1 cellular context compared by ENCODE assay signal in the genomic region with DNA sequence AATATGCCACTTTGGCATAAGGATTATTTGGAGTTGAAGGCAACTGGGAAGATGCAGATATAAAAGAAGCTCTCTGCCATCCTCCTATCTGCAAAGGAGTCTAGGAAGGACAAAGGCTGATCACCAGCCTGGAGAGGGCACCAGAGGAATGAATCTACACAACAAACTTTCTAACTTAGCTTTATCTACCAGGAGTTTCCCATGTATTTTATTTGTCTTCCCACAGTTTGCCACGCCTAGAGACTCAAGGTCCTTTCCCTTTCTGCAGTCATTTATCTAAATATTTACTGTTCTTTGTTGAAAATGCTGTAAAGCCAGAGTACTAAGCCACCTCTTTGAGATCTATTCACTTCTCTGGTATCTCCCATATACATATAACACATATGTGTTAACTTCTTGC.
TF ChIP-seq lines count a peak whose summit lies in the region.

No MANE protein-coding gene starts in this region.

TF ChIP-seq in HepG2, 621 proteins besides CTCF, POLR2A, EP300 and RAD21 (continued from another document and continues in another):
- TF ChIP-seq, protein P1, sequence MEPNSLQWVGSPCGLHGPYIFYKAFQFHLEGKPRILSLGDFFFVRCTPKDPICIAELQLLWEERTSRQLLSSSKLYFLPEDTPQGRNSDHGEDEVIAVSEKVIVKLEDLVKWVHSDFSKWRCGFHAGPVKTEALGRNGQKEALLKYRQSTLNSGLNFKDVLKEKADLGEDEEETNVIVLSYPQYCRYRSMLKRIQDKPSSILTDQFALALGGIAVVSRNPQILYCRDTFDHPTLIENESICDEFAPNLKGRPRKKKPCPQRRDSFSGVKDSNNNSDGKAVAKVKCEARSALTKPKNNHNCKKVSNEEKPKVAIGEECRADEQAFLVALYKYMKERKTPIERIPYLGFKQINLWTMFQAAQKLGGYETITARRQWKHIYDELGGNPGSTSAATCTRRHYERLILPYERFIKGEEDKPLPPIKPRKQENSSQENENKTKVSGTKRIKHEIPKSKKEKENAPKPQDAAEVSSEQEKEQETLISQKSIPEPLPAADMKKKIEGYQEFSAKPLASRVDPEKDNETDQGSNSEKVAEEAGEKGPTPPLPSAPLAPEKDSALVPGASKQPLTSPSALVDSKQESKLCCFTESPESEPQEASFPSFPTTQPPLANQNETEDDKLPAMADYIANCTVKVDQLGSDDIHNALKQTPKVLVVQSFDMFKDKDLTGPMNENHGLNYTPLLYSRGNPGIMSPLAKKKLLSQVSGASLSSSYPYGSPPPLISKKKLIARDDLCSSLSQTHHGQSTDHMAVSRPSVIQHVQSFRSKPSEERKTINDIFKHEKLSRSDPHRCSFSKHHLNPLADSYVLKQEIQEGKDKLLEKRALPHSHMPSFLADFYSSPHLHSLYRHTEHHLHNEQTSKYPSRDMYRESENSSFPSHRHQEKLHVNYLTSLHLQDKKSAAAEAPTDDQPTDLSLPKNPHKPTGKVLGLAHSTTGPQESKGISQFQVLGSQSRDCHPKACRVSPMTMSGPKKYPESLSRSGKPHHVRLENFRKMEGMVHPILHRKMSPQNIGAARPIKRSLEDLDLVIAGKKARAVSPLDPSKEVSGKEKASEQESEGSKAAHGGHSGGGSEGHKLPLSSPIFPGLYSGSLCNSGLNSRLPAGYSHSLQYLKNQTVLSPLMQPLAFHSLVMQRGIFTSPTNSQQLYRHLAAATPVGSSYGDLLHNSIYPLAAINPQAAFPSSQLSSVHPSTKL (CRISPR knock-in tag; IDR thresholded peaks at IDR 0.05) = peak; percentile 38; the same call in 1 of the 2 replicates
- peak; percentile 50; the same call in 1 of the 2 replicates for TF ChIP-seq SOX5 (CRISPR knock-in tag; IDR thresholded peaks at IDR 0.05; ENCODE audit: borderline replicate concordance)
- no peak for TF ChIP-seq ZNF282 (IDR thresholded peaks at IDR 0.05; ENCODE audit: partially characterized antibody)
- no peak for TF ChIP-seq GPN1 (CRISPR knock-in tag; IDR thresholded peaks at IDR 0.05; ENCODE audit: borderline replicate concordance)
- 0 out of 2 replicates have a peak, but pooled peaks have one; percentile 34 for TF ChIP-seq ELF3 (CRISPR knock-in tag; IDR thresholded peaks at IDR 0.05)
- TF ChIP-seq NBN (conservative IDR thresholded peaks at IDR 0.05) = no peak
- no peak for TF ChIP-seq TEAD3 (CRISPR knock-in tag; optimal IDR thresholded peaks at IDR 0.05; ENCODE audit: borderline replicate concordance)
- 0 out of 2 replicates have a peak, but pooled peaks have one; percentile 15 for TF ChIP-seq HDAC2 (CRISPR knock-in tag; IDR thresholded peaks at IDR 0.05)
- 0 out of 2 replicates have a peak, but pooled peaks have one; percentile 33 for TF ChIP-seq BCL6 (CRISPR knock-in tag; IDR thresholded peaks at IDR 0.05)
- no peak for TF ChIP-seq ZMYM3 (CRISPR knock-in tag; IDR thresholded peaks at IDR 0.05)
- no peak for TF ChIP-seq SIX1 (CRISPR knock-in tag; IDR thresholded peaks at IDR 0.05; ENCODE audit: borderline replicate concordance)
- TF ChIP-seq SP5 (CRISPR knock-in tag; IDR thresholded peaks at IDR 0.05; ENCODE audit: borderline replicate concordance, low read depth) = peak; percentile 56
- TF ChIP-seq ZFP37 (CRISPR knock-in tag; IDR thresholded peaks at IDR 0.05; ENCODE audit: borderline replicate concordance) = no peak
- peak; percentile 18; the same call in 1 of the 2 replicates for TF ChIP-seq MEF2D (CRISPR knock-in tag; IDR thresholded peaks at IDR 0.05)
- TF ChIP-seq RXRB (CRISPR knock-in tag; IDR thresholded peaks at IDR 0.05; ENCODE audit: borderline replicate concordance) = peak; percentile 35; the same call in 1 of the 2 replicates
- no peak for TF ChIP-seq RBAK (CRISPR knock-in tag; IDR thresholded peaks at IDR 0.05)
- TF ChIP-seq, protein P2, sequence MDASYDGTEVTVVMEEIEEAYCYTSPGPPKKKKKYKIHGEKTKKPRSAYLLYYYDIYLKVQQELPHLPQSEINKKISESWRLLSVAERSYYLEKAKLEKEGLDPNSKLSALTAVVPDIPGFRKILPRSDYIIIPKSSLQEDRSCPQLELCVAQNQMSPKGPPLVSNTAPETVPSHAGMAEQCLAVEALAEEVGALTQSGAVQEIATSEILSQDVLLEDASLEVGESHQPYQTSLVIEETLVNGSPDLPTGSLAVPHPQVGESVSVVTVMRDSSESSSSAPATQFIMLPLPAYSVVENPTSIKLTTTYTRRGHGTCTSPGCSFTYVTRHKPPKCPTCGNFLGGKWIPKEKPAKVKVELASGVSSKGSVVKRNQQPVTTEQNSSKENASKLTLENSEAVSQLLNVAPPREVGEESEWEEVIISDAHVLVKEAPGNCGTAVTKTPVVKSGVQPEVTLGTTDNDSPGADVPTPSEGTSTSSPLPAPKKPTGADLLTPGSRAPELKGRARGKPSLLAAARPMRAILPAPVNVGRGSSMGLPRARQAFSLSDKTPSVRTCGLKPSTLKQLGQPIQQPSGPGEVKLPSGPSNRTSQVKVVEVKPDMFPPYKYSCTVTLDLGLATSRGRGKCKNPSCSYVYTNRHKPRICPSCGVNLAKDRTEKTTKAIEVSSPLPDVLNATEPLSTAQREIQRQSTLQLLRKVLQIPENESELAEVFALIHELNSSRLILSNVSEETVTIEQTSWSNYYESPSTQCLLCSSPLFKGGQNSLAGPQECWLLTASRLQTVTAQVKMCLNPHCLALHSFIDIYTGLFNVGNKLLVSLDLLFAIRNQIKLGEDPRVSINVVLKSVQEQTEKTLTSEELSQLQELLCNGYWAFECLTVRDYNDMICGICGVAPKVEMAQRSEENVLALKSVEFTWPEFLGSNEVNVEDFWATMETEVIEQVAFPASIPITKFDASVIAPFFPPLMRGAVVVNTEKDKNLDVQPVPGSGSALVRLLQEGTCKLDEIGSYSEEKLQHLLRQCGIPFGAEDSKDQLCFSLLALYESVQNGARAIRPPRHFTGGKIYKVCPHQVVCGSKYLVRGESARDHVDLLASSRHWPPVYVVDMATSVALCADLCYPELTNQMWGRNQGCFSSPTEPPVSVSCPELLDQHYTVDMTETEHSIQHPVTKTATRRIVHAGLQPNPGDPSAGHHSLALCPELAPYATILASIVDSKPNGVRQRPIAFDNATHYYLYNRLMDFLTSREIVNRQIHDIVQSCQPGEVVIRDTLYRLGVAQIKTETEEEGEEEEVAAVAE (CRISPR knock-in tag; IDR thresholded peaks at IDR 0.05; ENCODE audit: borderline replicate concordance) = no peak
- TF ChIP-seq LCORL (IDR thresholded peaks at IDR 0.05) = no peak
- TF ChIP-seq LCORL (CRISPR knock-in tag; IDR thresholded peaks at IDR 0.05) = 0 out of 2 replicates have a peak, but pooled peaks have one; percentile 17
- no peak for TF ChIP-seq SOX13 (IDR thresholded peaks at IDR 0.05)
- TF ChIP-seq SOX13 (CRISPR knock-in tag; conservative IDR thresholded peaks at IDR 0.05 in 1 of 2, IDR thresholded peaks at IDR 0.05 in 1 of 2) = peak in 1 of 2 experiments; percentile 56; a peak in 2 of 4 replicates
- no peak for TF ChIP-seq EHMT2 (IDR thresholded peaks at IDR 0.05; ENCODE audit: borderline replicate concordance, low read depth, low read length)
- TF ChIP-seq, protein P3, sequence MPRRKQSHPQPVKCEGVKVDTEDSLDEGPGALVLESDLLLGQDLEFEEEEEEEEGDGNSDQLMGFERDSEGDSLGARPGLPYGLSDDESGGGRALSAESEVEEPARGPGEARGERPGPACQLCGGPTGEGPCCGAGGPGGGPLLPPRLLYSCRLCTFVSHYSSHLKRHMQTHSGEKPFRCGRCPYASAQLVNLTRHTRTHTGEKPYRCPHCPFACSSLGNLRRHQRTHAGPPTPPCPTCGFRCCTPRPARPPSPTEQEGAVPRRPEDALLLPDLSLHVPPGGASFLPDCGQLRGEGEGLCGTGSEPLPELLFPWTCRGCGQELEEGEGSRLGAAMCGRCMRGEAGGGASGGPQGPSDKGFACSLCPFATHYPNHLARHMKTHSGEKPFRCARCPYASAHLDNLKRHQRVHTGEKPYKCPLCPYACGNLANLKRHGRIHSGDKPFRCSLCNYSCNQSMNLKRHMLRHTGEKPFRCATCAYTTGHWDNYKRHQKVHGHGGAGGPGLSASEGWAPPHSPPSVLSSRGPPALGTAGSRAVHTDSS (CRISPR knock-in tag; conservative IDR thresholded peaks at IDR 0.05) = no peak
- no peak for TF ChIP-seq ATF7-NPFF (CRISPR knock-in tag; IDR thresholded peaks at IDR 0.05; ENCODE audit: low read depth)
- TF ChIP-seq SOX6 (IDR thresholded peaks at IDR 0.05) = no peak
- peak; percentile 52 for TF ChIP-seq SOX6 (CRISPR knock-in tag; IDR thresholded peaks at IDR 0.05)
- TF ChIP-seq, protein P4, sequence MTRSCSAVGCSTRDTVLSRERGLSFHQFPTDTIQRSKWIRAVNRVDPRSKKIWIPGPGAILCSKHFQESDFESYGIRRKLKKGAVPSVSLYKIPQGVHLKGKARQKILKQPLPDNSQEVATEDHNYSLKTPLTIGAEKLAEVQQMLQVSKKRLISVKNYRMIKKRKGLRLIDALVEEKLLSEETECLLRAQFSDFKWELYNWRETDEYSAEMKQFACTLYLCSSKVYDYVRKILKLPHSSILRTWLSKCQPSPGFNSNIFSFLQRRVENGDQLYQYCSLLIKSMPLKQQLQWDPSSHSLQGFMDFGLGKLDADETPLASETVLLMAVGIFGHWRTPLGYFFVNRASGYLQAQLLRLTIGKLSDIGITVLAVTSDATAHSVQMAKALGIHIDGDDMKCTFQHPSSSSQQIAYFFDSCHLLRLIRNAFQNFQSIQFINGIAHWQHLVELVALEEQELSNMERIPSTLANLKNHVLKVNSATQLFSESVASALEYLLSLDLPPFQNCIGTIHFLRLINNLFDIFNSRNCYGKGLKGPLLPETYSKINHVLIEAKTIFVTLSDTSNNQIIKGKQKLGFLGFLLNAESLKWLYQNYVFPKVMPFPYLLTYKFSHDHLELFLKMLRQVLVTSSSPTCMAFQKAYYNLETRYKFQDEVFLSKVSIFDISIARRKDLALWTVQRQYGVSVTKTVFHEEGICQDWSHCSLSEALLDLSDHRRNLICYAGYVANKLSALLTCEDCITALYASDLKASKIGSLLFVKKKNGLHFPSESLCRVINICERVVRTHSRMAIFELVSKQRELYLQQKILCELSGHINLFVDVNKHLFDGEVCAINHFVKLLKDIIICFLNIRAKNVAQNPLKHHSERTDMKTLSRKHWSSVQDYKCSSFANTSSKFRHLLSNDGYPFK (CRISPR knock-in tag; IDR thresholded peaks at IDR 0.05; ENCODE audit: borderline replicate concordance) = no peak
- TF ChIP-seq, protein P5, sequence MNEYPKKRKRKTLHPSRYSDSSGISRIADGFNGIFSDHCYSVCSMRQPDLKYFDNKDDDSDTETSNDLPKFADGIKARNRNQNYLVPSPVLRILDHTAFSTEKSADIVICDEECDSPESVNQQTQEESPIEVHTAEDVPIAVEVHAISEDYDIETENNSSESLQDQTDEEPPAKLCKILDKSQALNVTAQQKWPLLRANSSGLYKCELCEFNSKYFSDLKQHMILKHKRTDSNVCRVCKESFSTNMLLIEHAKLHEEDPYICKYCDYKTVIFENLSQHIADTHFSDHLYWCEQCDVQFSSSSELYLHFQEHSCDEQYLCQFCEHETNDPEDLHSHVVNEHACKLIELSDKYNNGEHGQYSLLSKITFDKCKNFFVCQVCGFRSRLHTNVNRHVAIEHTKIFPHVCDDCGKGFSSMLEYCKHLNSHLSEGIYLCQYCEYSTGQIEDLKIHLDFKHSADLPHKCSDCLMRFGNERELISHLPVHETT (CRISPR knock-in tag; conservative IDR thresholded peaks at IDR 0.05) = no peak
- TF ChIP-seq ZNF350 (CRISPR knock-in tag; IDR thresholded peaks at IDR 0.05; ENCODE audit: borderline replicate concordance, low read depth) = no peak
- TF ChIP-seq SIX4 (CRISPR knock-in tag; IDR thresholded peaks at IDR 0.05) = no peak
- TF ChIP-seq NKX3-1 (CRISPR knock-in tag; IDR thresholded peaks at IDR 0.05) = no peak
- TF ChIP-seq SMC3 (IDR thresholded peaks at IDR 0.05; ENCODE audit: low read length) = 0 out of 2 replicates have a peak, but pooled peaks have one; percentile 1
- TF ChIP-seq NR2F2 (IDR thresholded peaks at IDR 0.05; ENCODE audit: borderline replicate concordance, low read depth) = no peak
- TF ChIP-seq, protein P6, sequence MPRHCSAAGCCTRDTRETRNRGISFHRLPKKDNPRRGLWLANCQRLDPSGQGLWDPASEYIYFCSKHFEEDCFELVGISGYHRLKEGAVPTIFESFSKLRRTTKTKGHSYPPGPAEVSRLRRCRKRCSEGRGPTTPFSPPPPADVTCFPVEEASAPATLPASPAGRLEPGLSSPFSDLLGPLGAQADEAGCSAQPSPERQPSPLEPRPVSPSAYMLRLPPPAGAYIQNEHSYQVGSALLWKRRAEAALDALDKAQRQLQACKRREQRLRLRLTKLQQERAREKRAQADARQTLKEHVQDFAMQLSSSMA (CRISPR knock-in tag; IDR thresholded peaks at IDR 0.05) = no peak
- TF ChIP-seq, protein P7, sequence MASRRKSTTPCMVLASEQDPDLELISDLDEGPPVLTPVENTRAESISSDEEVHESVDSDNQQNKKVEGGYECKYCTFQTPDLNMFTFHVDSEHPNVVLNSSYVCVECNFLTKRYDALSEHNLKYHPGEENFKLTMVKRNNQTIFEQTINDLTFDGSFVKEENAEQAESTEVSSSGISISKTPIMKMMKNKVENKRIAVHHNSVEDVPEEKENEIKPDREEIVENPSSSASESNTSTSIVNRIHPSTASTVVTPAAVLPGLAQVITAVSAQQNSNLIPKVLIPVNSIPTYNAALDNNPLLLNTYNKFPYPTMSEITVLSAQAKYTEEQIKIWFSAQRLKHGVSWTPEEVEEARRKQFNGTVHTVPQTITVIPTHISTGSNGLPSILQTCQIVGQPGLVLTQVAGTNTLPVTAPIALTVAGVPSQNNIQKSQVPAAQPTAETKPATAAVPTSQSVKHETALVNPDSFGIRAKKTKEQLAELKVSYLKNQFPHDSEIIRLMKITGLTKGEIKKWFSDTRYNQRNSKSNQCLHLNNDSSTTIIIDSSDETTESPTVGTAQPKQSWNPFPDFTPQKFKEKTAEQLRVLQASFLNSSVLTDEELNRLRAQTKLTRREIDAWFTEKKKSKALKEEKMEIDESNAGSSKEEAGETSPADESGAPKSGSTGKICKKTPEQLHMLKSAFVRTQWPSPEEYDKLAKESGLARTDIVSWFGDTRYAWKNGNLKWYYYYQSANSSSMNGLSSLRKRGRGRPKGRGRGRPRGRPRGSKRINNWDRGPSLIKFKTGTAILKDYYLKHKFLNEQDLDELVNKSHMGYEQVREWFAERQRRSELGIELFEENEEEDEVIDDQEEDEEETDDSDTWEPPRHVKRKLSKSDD (CRISPR knock-in tag; IDR thresholded peaks at IDR 0.05; ENCODE audit: low read depth) = no peak
- no peak for TF ChIP-seq ZBTB7B (CRISPR knock-in tag; IDR thresholded peaks at IDR 0.05)
- TF ChIP-seq ZSCAN29 (CRISPR knock-in tag; conservative IDR thresholded peaks at IDR 0.05) = no peak
- TF ChIP-seq POLR2AphosphoS2 (IDR thresholded peaks at IDR 0.05; ENCODE audit: low read depth, low read length) = no peak
- TF ChIP-seq NFE2L1 (CRISPR knock-in tag; IDR thresholded peaks at IDR 0.05; ENCODE audit: borderline replicate concordance) = no peak
